17 cellular contexts compared by ENCODE assay signal in genomic region chr4:101954351-101954750, GRCh38.
DNase-seq lines count a peak whose midpoint lies in the region; ATAC-seq, FAIRE-seq and TF ChIP-seq lines count a peak whose summit lies in the region.
"Had no signal": no experiment of that assay in that cellular context is flagged by ENCODE, and none has a peak within 500 bp of the region (broad histone marks: within the 10 kb centered on the region; RNA-seq: fewer than 3 reads in every experiment).

No MANE protein-coding gene starts in this region.

- H3K79me1 ChIP-seq in mesenchymal stem cell (replicated peaks; ENCODE audit: low read length, poor library complexity, severe bottlenecking): no peaks in the 10 kb centered on the region

- H3K9me3 ChIP-seq in A549 (no peaks in the 10 kb centered on the region; the same call in 2 of the 3 replicates), HUES48 (ENCODE audit: control insufficient read depth, insufficient read depth, low read length) (no peaks in the 10 kb centered on the region), adipocyte (ENCODE audit: control insufficient read depth, low read length) (no peaks in the 10 kb centered on the region), mesenchymal stem cell (ENCODE audit: control insufficient read depth, low read length) (no peaks in the 10 kb centered on the region), suprapubic skin (no peaks in the 10 kb centered on the region)
- H3K9me3 ChIP-seq: BE2C, esophagus squamous epithelium had no signal

- peaks cover 26% of the 10 kb centered on the region for H3K4me1 ChIP-seq in A549
- peaks cover 37% of the 10 kb centered on the region for H3K4me1 ChIP-seq in HUES48 (ENCODE audit: control insufficient read depth, insufficient read depth, low read length)
- H3K4me1 ChIP-seq in adipocyte (ENCODE audit: control insufficient read depth, insufficient read depth, low read length): peaks cover 22% of the 10 kb centered on the region
- H3K4me1 ChIP-seq in mesenchymal stem cell (ENCODE audit: control insufficient read depth, insufficient read depth, low read depth, low read length): no peaks in the 10 kb centered on the region
- peaks cover 3% of the 10 kb centered on the region for H3K4me1 ChIP-seq in suprapubic skin
- H3K4me1 ChIP-seq: esophagus squamous epithelium had no signal

- no peak for TF ChIP-seq EP300 in A549 (IDR thresholded peaks at IDR 0.05)
- no peak for TF ChIP-seq EP300 in suprapubic skin (IDR thresholded peaks at IDR 0.05)

- H2AFZ ChIP-seq in mesenchymal stem cell (ENCODE audit: low read depth, low read length): no peak overlapping the region

- no peak overlapping the region for H2AK5ac ChIP-seq in mesenchymal stem cell (ENCODE audit: low read length, severe bottlenecking)

- no peak for TF ChIP-seq CTCF in A549 (IDR thresholded peaks at IDR 0.05)
- TF ChIP-seq CTCF in suprapubic skin (IDR thresholded peaks at IDR 0.05): no peak

- no peaks in the 10 kb centered on the region for H3K36me3 ChIP-seq in HUES48 (ENCODE audit: control insufficient read depth, insufficient read depth, low read length)
- no peaks in the 10 kb centered on the region for H3K36me3 ChIP-seq in adipocyte (ENCODE audit: control insufficient read depth, insufficient read depth, low read length, severe bottlenecking)
- H3K36me3 ChIP-seq in mesenchymal stem cell (ENCODE audit: control insufficient read depth in 1 of 2, insufficient read depth in 2 of 2, low read depth in 1 of 2, low read length in 2 of 2): no peaks in the 10 kb centered on the region
- H3K36me3 ChIP-seq in suprapubic skin: no peaks in the 10 kb centered on the region
- H3K36me3 ChIP-seq: BE2C, esophagus squamous epithelium had no signal

- no peak overlapping the region for H3K14ac ChIP-seq in mesenchymal stem cell (ENCODE audit: low read length in 2 of 2)

- H2BK15ac ChIP-seq in mesenchymal stem cell (ENCODE audit: low read depth, poor library complexity, severe bottlenecking): no peak overlapping the region

- POLR2A ChIA-PET in A549 (lab: Yijun Ruan, JAX): no interaction called here

- TF ChIP-seq POLR2A in A549 (IDR thresholded peaks at IDR 0.05; ENCODE audit: low read length) (no peak), suprapubic skin (IDR thresholded peaks at IDR 0.05) (no peak)

- no peak for FAIRE-seq in A549 (lab: Jason Lieb, UNC)
- FAIRE-seq: TTC549 had no signal

- H3K4me3 ChIP-seq in A549 (no peak overlapping the region), HUES48 (ENCODE audit: low read depth, low read length) (no peak overlapping the region), adipocyte (ENCODE audit: low read length) (peak overlapping the region; percentile 28), mesenchymal stem cell (ENCODE audit: insufficient read depth in 1 of 2, low read depth in 1 of 2, low read length in 2 of 2) (no peak overlapping the region), suprapubic skin (no peak overlapping the region)
- H3K4me3 ChIP-seq: esophagus squamous epithelium had no signal

- H3K4ac ChIP-seq in mesenchymal stem cell (ENCODE audit: low read depth in 1 of 2, low read length in 2 of 2): no peak overlapping the region

- no peak for TF ChIP-seq RAD21 in A549 (conservative IDR thresholded peaks at IDR 0.05 in 1 of 2, IDR thresholded peaks at IDR 0.05 in 1 of 2)

- H3K27me3 ChIP-seq in HUES48 (ENCODE audit: control insufficient read depth, insufficient read depth, low read length): no peaks in the 10 kb centered on the region
- H3K27me3 ChIP-seq in adipocyte (replicated peaks; ENCODE audit: control insufficient read depth, insufficient read depth, low read length): no peaks in the 10 kb centered on the region
- H3K27me3 ChIP-seq in mesenchymal stem cell (ENCODE audit: control insufficient read depth in 1 of 2, insufficient read depth in 1 of 2, low read length in 2 of 2): no peaks in the 10 kb centered on the region
- H3K27me3 ChIP-seq in suprapubic skin: no peaks in the 10 kb centered on the region
- H3K27me3 ChIP-seq: BE2C, esophagus squamous epithelium had no signal

- H3K9ac ChIP-seq in HUES48 (ENCODE audit: low read depth, low read length) (peak overlapping the region; percentile 28; the same call in 1 of the 2 replicates), adipocyte (ENCODE audit: low read length) (no peak overlapping the region), mesenchymal stem cell (ENCODE audit: low read length) (no peak overlapping the region)

- DNase-seq in A549 (ENCODE audit: low read depth in 1 of 2, low spot score in 1 of 2): peak in 1 of 2 experiments; percentile 23
- DNase-seq in adipocyte (ENCODE audit: low read depth): no peak
- no peak for DNase-seq in mesenchymal stem cell
- DNase-seq in suprapubic skin (ENCODE audit: low spot score in 2 of 2): no peak
- DNase-seq in RPMI8226: no peak
- DNase-seq in activated T-cell treated with anti-CD3 and anti-CD28 coated beads, Interleukin-2, amount 50 U/mL, for 48 hours: no peak
- DNase-seq in stimulated activated CD4-positive, alpha-beta T cell treated with anti-CD3 and anti-CD28 coated beads, Interleukin-4, amount 100 ng/mL, for 24 hours: no peak
- DNase-seq: activated naive CD4-positive, alpha-beta T cell treated with anti-CD3 and anti-CD28 coated beads, Interleukin-2, amount 50 U/mL, for 16 hours; BE2C; esophagus squamous epithelium; GOT3; MM.1S; NCI-H524 treated with DMSO at 0.1 percent for 48 hours; stimulated activated CD4-positive, alpha-beta T cell treated with anti-CD3 and anti-CD28 coated beads, Interleukin-4, amount 100 ng/mL, for 4 hours; stimulated activated naive CD8-positive, alpha-beta T cell treated with anti-CD3 and anti-CD28 coated beads, Interleukin-15, Interleukin-2, amounts not matched to agents 100 U/mL and 50 U/mL, for 24 hours had no signal

- no peak overlapping the region for H3K23ac ChIP-seq in mesenchymal stem cell (ENCODE audit: low read length in 2 of 2)

- H2BK12ac ChIP-seq in mesenchymal stem cell (ENCODE audit: low read length in 2 of 2): no peak overlapping the region

- CTCF ChIA-PET in A549 (lab: Yijun Ruan, JAX): no interaction called here

- no peak overlapping the region for H3K18ac ChIP-seq in mesenchymal stem cell (ENCODE audit: low read depth in 1 of 2, low read length in 2 of 2)

- 38% methylated on average over 1 of the region's 1 CpG for WGBS in A549 (ENCODE audit: missing lambda C conversion rate)
- WGBS in mesenchymal stem cell: 48% methylated on average over 1 of the region's 1 CpG
- 80% methylated on average over 1 of the region's 1 CpG for WGBS in suprapubic skin

- H3K4me2 ChIP-seq in A549: peak overlapping the region; percentile 61
- no peak overlapping the region for H3K4me2 ChIP-seq in mesenchymal stem cell (ENCODE audit: low read length, poor library complexity, severe bottlenecking)

- H2BK5ac ChIP-seq in mesenchymal stem cell (ENCODE audit: low read depth, low read length, poor library complexity, severe bottlenecking): no peak overlapping the region

- H4K91ac ChIP-seq in mesenchymal stem cell (ENCODE audit: low read length): no peak overlapping the region

- no peak overlapping the region for H2BK120ac ChIP-seq in mesenchymal stem cell (ENCODE audit: low read depth, low read length)

- no peak overlapping the region for H4K8ac ChIP-seq in mesenchymal stem cell (ENCODE audit: low read length)

- peak overlapping the region; percentile 76 to 82 for H3K27ac ChIP-seq in A549
- H3K27ac ChIP-seq in HUES48 (ENCODE audit: low read depth, low read length): peak overlapping the region; percentile 63
- H3K27ac ChIP-seq in mesenchymal stem cell (ENCODE audit: low read length, poor library complexity, severe bottlenecking): peak overlapping the region; percentile 79
- no peak overlapping the region for H3K27ac ChIP-seq in suprapubic skin
- H3K27ac ChIP-seq: esophagus squamous epithelium had no signal

- ATAC-seq in A549: no peak; a peak in 1 of 6 replicates
- ATAC-seq: stimulated activated naive CD8-positive, alpha-beta T cell treated with anti-CD3 and anti-CD28 coated beads, Interleukin-15, Interleukin-2, amounts not matched to agents 100 U/mL and 50 U/mL, for 24 hours had no signal

TF ChIP-seq in A549, 52 proteins besides CTCF, POLR2A, EP300 and RAD21:
- TF ChIP-seq, protein P1, sequence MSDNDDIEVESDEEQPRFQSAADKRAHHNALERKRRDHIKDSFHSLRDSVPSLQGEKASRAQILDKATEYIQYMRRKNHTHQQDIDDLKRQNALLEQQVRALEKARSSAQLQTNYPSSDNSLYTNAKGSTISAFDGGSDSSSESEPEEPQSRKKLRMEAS (IDR thresholded peaks at IDR 0.05): 0 out of 2 replicates have a peak, but pooled peaks have one; percentile 1
- no peak for TF ChIP-seq TP53 (CRISPR knock-in tag; IDR thresholded peaks at IDR 0.05)
